8 cellular contexts compared by ENCODE assay signal in genomic region chr2:169798718-169799495, GRCh38. TPM values are rescaled to one million over a fixed set of nuclear protein-coding genes. Genes with fewer than 3 reads are reported as not detected.
DNase-seq lines count a peak whose midpoint lies in the region; TF ChIP-seq lines count a peak whose summit lies in the region.

SSB (plus strand) TSS chr2:169798871; CDS start chr2:169800961, 2,090 bp downstream.

- H3K9me3 Mint-ChIP-seq in H9, result no peaks in the 10 kb centered on the region; a peak in 1 of 5 replicates
- no peaks in the 10 kb centered on the region for H3K9me3 Mint-ChIP-seq in neural progenitor cell

- no peak within 1 kb of the TSS for H3K23ac ChIP-seq in H9 (ENCODE audit: insufficient read length, low read depth, low read length)

- H3K4me3 Mint-ChIP-seq in H9 (peak within 1 kb of the TSS; percentile 91 to 92), neural progenitor cell (peak within 1 kb of the TSS; percentile 90)

- H3K27me3 Mint-ChIP-seq in H9 (ENCODE audit: low read depth) (no peaks in the 10 kb centered on the region), neural progenitor cell (ENCODE audit: insufficient read depth, low read depth) (peaks cover 2% of the 10 kb centered on the region)

- H3T11ph ChIP-seq in H9 (ENCODE audit: low read length), result no peak within 1 kb of the TSS

- H4K8ac ChIP-seq in H9 (replicated peaks; ENCODE audit: insufficient read length, low read depth, low read length), result no peak within 1 kb of the TSS

- H3K27ac ChIP-seq in H9 (ENCODE audit: insufficient read length, low read depth, low read length) (no peak within 1 kb of the TSS), SJCRH30 (peak within 1 kb of the TSS; percentile 39), neural progenitor cell (peak within 1 kb of the TSS; percentile 75)

- peaks cover 11% of the 10 kb centered on the region for H3K79me1 ChIP-seq in H9 (ENCODE audit: insufficient read depth, low read depth, low read length, poor library complexity, severe bottlenecking)

- H3K9ac ChIP-seq in ES-I3 (ENCODE audit: low read depth, low read length), result peak within 1 kb of the TSS; percentile 98
- H3K9ac ChIP-seq in H9 (ENCODE audit: extremely low read depth, insufficient read length, low read length), result peak within 1 kb of the TSS; percentile 85
- H3K9ac ChIP-seq in neural progenitor cell, result peak within 1 kb of the TSS; percentile 51

- no peak within 1 kb of the TSS for H3K56ac ChIP-seq in H9 (ENCODE audit: insufficient read length, low read depth, low read length)

- 0 out of 2 replicates have a peak, but pooled peaks cover 4% of the 10 kb centered on the region for H3K36me3 ChIP-seq in ES-I3 (ENCODE audit: insufficient read depth, low read length)
- peaks cover 39% of the 10 kb centered on the region for H3K36me3 ChIP-seq in MG63
- H3K36me3 ChIP-seq in SJCRH30, result peaks cover 25% of the 10 kb centered on the region
- H3K36me3 ChIP-seq in neural progenitor cell, result peaks cover 8% of the 10 kb centered on the region

- H3K4me3 ChIP-seq in MG63 (peak within 1 kb of the TSS; percentile 64), SJCRH30 (peak within 1 kb of the TSS; percentile 93), foreskin fibroblast (ENCODE audit: low read depth in 1 of 2, low read length in 2 of 2) (peak within 1 kb of the TSS; percentile 65 to 70), neural progenitor cell (peak within 1 kb of the TSS; percentile 59)

- H3K36me3 Mint-ChIP-seq in H9 (ENCODE audit: insufficient read depth in 1 of 3, low read depth in 3 of 3) (peaks cover 14 to 27% (median 26%) of the 10 kb centered on the region in 3 experiments; a peak in 6 of 7 replicates), neural progenitor cell (peaks cover 18% of the 10 kb centered on the region)

- H3K4me1 ChIP-seq in ES-I3 (ENCODE audit: insufficient read depth, low read length) (no peaks in the 10 kb centered on the region), H9 (ENCODE audit: insufficient read depth, low read length) (peaks cover 3% of the 10 kb centered on the region; the same call in 1 of the 2 replicates), SJCRH30 (0 out of 2 replicates have a peak, but pooled peaks cover 3% of the 10 kb centered on the region), neural progenitor cell (peaks cover 5% of the 10 kb centered on the region)

- no CpG with 5 or more reads among the region's 63 CpGs for WGBS in H9 (ENCODE audit: extremely low coverage, insufficient read length, low lambda C conversion rate)

- H3K14ac ChIP-seq in H9 (ENCODE audit: insufficient read depth, low read length), result peak within 1 kb of the TSS; percentile 74

- H3K4me1 Mint-ChIP-seq in H9 (peaks cover 25 to 39% of the 10 kb centered on the region in 2 experiments), neural progenitor cell (peaks cover 14% of the 10 kb centered on the region)

- no peak within 1 kb of the TSS for H2AFZ ChIP-seq in H9 (ENCODE audit: low read length)
- peak within 1 kb of the TSS; percentile 27 for H2AFZ ChIP-seq in neural progenitor cell (replicated peaks)

- TF ChIP-seq CTCF in H9 (conservative IDR thresholded peaks at IDR 0.05), result no peak
- no peak for TF ChIP-seq CTCF in foreskin fibroblast (IDR thresholded peaks at IDR 0.05; ENCODE audit: low read depth, low read length)
- no peak for TF ChIP-seq CTCF in neural progenitor cell (IDR thresholded peaks at IDR 0.05)

- H3K79me2 ChIP-seq in H9 (ENCODE audit: insufficient read depth, low read length) (peaks cover 11% of the 10 kb centered on the region; the same call in 1 of the 2 replicates), neural progenitor cell (ENCODE audit: low read depth) (peaks cover 51% of the 10 kb centered on the region)

- H2BK20ac ChIP-seq in H9 (ENCODE audit: low read depth, low read length, poor library complexity, severe bottlenecking), result no peak within 1 kb of the TSS

- no peak within 1 kb of the TSS for H2BK5ac ChIP-seq in H9 (ENCODE audit: insufficient read length, low read length)

- peaks cover 3% of the 10 kb centered on the region for H3K23me2 ChIP-seq in H9 (ENCODE audit: insufficient read length, low read depth, low read length, poor library complexity, severe bottlenecking)

- DNase-seq in H9 (peak; percentile 93), MG63 (peak; percentile 96), SJCRH30 (peak; percentile 94 to 95), foreskin fibroblast (peak; percentile 92 to 98), neural progenitor cell (ENCODE audit: low spot score) (peak; percentile 94), stromal cell of bone marrow (ENCODE audit: low read depth) (peak; percentile 83)
- peak; percentile 89 for DNase-seq in activated gamma-delta T cell treated with anti-CD3 and anti-CD28 coated beads, Interleukin-2, amount 50 U/mL, for 16 hours (ENCODE audit: low read depth)

- H3K9me3 ChIP-seq in ES-I3 (ENCODE audit: control insufficient read depth, insufficient read depth, low read length) (no peaks in the 10 kb centered on the region), H9 (ENCODE audit: control insufficient read depth, low read depth, low read length) (no peaks in the 10 kb centered on the region), MG63 (peaks cover 3% of the 10 kb centered on the region; the same call in 1 of the 2 replicates), SJCRH30 (replicated peaks) (no peaks in the 10 kb centered on the region), neural progenitor cell (ENCODE audit: low read depth) (no peaks in the 10 kb centered on the region)

- no peak within 1 kb of the TSS for H2BK15ac ChIP-seq in H9 (ENCODE audit: low read depth, low read length)

- peak within 1 kb of the TSS; percentile 72 for H3K18ac ChIP-seq in H9 (ENCODE audit: insufficient read length, low read depth, low read length)

- no peak within 1 kb of the TSS for H2BK12ac ChIP-seq in H9 (ENCODE audit: insufficient read length, low read depth, low read length)

- peak within 1 kb of the TSS; percentile 80 to 91 (median 85) for H3K27ac Mint-ChIP-seq in H9
- H3K27ac Mint-ChIP-seq in neural progenitor cell, result peak within 1 kb of the TSS; percentile 85

- peak within 1 kb of the TSS; percentile 81 for H3K4me2 ChIP-seq in H9 (ENCODE audit: insufficient read depth, insufficient read length, low read length)
- peak within 1 kb of the TSS; percentile 83 for H3K4me2 ChIP-seq in neural progenitor cell

- H4K5ac ChIP-seq in H9 (ENCODE audit: insufficient read length, low read depth, low read length), result no peak within 1 kb of the TSS

- H3K4ac ChIP-seq in H9 (ENCODE audit: low read depth, low read length), result no peak within 1 kb of the TSS

- H4K91ac ChIP-seq in H9 (ENCODE audit: insufficient read length, low read depth, low read length), result no peak within 1 kb of the TSS

- no peak within 1 kb of the TSS for H2BK120ac ChIP-seq in H9 (ENCODE audit: low read depth, low read length, poor library complexity, severe bottlenecking)

- no peaks in the 10 kb centered on the region for H4K20me1 ChIP-seq in H9 (ENCODE audit: control insufficient read depth, insufficient read depth, insufficient read length)
- H4K20me1 ChIP-seq in neural progenitor cell (ENCODE audit: low read depth), result peaks cover 38% of the 10 kb centered on the region

- H3K27me3 ChIP-seq in H9 (ENCODE audit: insufficient read depth, low read length) (no peaks in the 10 kb centered on the region), MG63 (no peaks in the 10 kb centered on the region), SJCRH30 (no peaks in the 10 kb centered on the region), neural progenitor cell (no peaks in the 10 kb centered on the region)

- H3F3A ChIP-seq in neural progenitor cell (ENCODE audit: low read depth), result peaks cover 6% of the 10 kb centered on the region

- H2AK5ac ChIP-seq in H9 (ENCODE audit: insufficient read length, low read length), result no peak within 1 kb of the TSS

RNA-seq across cellular contexts. Expression of gene SSB, which starts in this region (rescaled TPM):
- total RNA-seq in H9 (2021) (248 and 257 TPM in 2 replicates), neural progenitor cell (ENCODE audit: low replicate concordance) (198 and 296 TPM in 2 replicates)
- 101 and 193 TPM in 2 replicates for total RNA-seq in MG63 (2014; rRNA removed; shearing (Covaris generic); ENCODE audit: low replicate concordance)
- 225 and 256 TPM in 2 replicates for total RNA-seq in SJCRH30 (2014; rRNA removed; shearing (Covaris generic))
